In genomic region chr3:56894912-56895431, GRCh38 we compare ENCODE assay signal across 10 cellular contexts.
DNase-seq lines count a peak whose midpoint lies in the region; ATAC-seq and TF ChIP-seq lines count a peak whose summit lies in the region.
"Had no signal": no experiment of that assay in that cellular context is flagged by ENCODE, and none has a peak within 500 bp of the region (broad histone marks: within the 10 kb centered on the region; RNA-seq: fewer than 3 reads in every experiment).

No MANE protein-coding gene starts in this region.

- H4K20me1 ChIP-seq in IMR-90 (ENCODE audit: insufficient read depth, low read length), result no peaks in the 10 kb centered on the region

- H2AK5ac ChIP-seq in IMR-90 (ENCODE audit: low read depth, low read length), result no peak overlapping the region

- H2BK120ac ChIP-seq in IMR-90 (ENCODE audit: low read depth, low read length), result no peak overlapping the region

- no peak for TF ChIP-seq RAD21 in IMR-90 (IDR thresholded peaks at IDR 0.05; ENCODE audit: low read length)

- H3K4me1 ChIP-seq in IMR-90 (ENCODE audit: control insufficient read depth, insufficient read depth, low read length), result no peaks in the 10 kb centered on the region; the same call in 1 of the 2 replicates
- H3K4me1 ChIP-seq: BE2C had no signal

- 63% methylated on average over 4 of the region's 10 CpGs; no CpG with 5 or more reads in 1 of the 2 experiments for WGBS in IMR-90 (ENCODE audit: extremely low coverage in 2 of 2, insufficient read length in 1 of 2), 2 experiments

- intact Hi-C loops in IMR-90 (cut with micrococcal nuclease), result no loop called here

- peaks cover 63% of the 10 kb centered on the region for H3K4me1 Mint-ChIP-seq in activated T-cell treated with anti-CD3 and anti-CD28 coated beads, Interleukin-2, amount 50 U/mL, for 4 hours (ENCODE audit: low read depth)
- H3K4me1 Mint-ChIP-seq in stimulated activated naive CD8-positive, alpha-beta T cell treated with anti-CD3 and anti-CD28 coated beads, Interleukin-15, amount 100 ng/mL, for 72 hours, result peaks cover 83% of the 10 kb centered on the region

- H3K18ac ChIP-seq in IMR-90 (ENCODE audit: low read depth, low read length), result no peak overlapping the region

- H3K9me3 ChIP-seq in IMR-90 (ENCODE audit: control insufficient read depth, insufficient read depth, low read length), result no peaks in the 10 kb centered on the region
- H3K9me3 ChIP-seq: BE2C had no signal

- H3K4me2 ChIP-seq in IMR-90 (ENCODE audit: low read depth, low read length), result no peak overlapping the region; the same call in 1 of the 2 replicates

- H3K36me3 Mint-ChIP-seq in activated T-cell treated with anti-CD3 and anti-CD28 coated beads, Interleukin-2, amount 50 U/mL, for 4 hours (ENCODE audit: insufficient read depth), result peaks cover 6% of the 10 kb centered on the region

- peak; percentile 82 to 83 for ATAC-seq in activated T-cell treated with anti-CD3 and anti-CD28 coated beads, Interleukin-2, amount 50 U/mL, for 4 hours
- ATAC-seq in IMR-90 (ENCODE audit: low read depth) (no peak), GM21381 (IDR thresholded peaks at IDR 0.05; ENCODE audit: unreplicated experiment) (no peak)
- ATAC-seq in stimulated activated naive CD8-positive, alpha-beta T cell treated with anti-CD3 and anti-CD28 coated beads, Interleukin-15, amount 100 ng/mL, for 72 hours, result peak; percentile 94

- BruUV-seq in IMR-90 (replicated peaks; lab: Mats Ljungman, UMichigan), result no TSS peak

- no peak overlapping the region for H3K4me3 Mint-ChIP-seq in activated T-cell treated with anti-CD3 and anti-CD28 coated beads, Interleukin-2, amount 50 U/mL, for 4 hours
- peak overlapping the region; percentile 62 to 73 for H3K4me3 Mint-ChIP-seq in stimulated activated naive CD8-positive, alpha-beta T cell treated with anti-CD3 and anti-CD28 coated beads, Interleukin-15, amount 100 ng/mL, for 72 hours

- H3K9me1 ChIP-seq in IMR-90 (ENCODE audit: insufficient read depth, low read length), result no peaks in the 10 kb centered on the region

- no peak overlapping the region for H2BK5ac ChIP-seq in IMR-90 (ENCODE audit: low read depth, low read length, poor library complexity, severe bottlenecking)

- TF ChIP-seq POLR2A in IMR-90 (IDR thresholded peaks at IDR 0.05; ENCODE audit: low read depth, low read length), result no peak

- no peak for DNase-seq in activated T-cell treated with anti-CD3 and anti-CD28 coated beads, Interleukin-2, amount 50 U/mL, for 4 hours
- DNase-seq in activated T-cell treated with anti-CD3 and anti-CD28 coated beads for 4 hours (no peak), IMR-90 (peak; percentile 55), epithelial cell of esophagus (ENCODE audit: low read depth) (peak; percentile 29), NCI-H2107 (lab: John Stamatoyannopoulos, UW) (no peak), kidney glomerular epithelial cell (lab: John Stamatoyannopoulos, UW) (no peak)
- DNase-seq in stimulated activated naive CD8-positive, alpha-beta T cell treated with anti-CD3 and anti-CD28 coated beads, Interleukin-15, amount 100 ng/mL, for 72 hours, result peak in 1 of 2 donors; percentile 46
- DNase-seq: activated effector memory CD4-positive, alpha-beta T cell treated with Interleukin-2 at 50 U/mL for 16 hours; BE2C had no signal

- H3K27me3 Mint-ChIP-seq in activated T-cell treated with anti-CD3 and anti-CD28 coated beads, Interleukin-2, amount 50 U/mL, for 4 hours (ENCODE audit: low read depth), result no peaks in the 10 kb centered on the region
- H3K27me3 Mint-ChIP-seq in stimulated activated naive CD8-positive, alpha-beta T cell treated with anti-CD3 and anti-CD28 coated beads, Interleukin-15, amount 100 ng/mL, for 72 hours, result no peaks in the 10 kb centered on the region

- H3K14ac ChIP-seq in IMR-90 (replicated peaks; ENCODE audit: low read depth, low read length), result no peak overlapping the region

- no peak overlapping the region for H3K27ac Mint-ChIP-seq in stimulated activated naive CD8-positive, alpha-beta T cell treated with anti-CD3 and anti-CD28 coated beads, Interleukin-15, amount 100 ng/mL, for 72 hours

- TF ChIP-seq CTCF in IMR-90 (conservative IDR thresholded peaks at IDR 0.05; ENCODE audit: low read depth, low read length), result no peak
- no peak for TF ChIP-seq CTCF in epithelial cell of esophagus (IDR thresholded peaks at IDR 0.05; ENCODE audit: insufficient read depth, low read depth, low read length, missing control alignments)

- POLR2A ChIA-PET in IMR-90 (lab: Charles Lee; ENCODE audit: unreplicated experiment), result no interaction called here

- H3K56ac ChIP-seq in IMR-90 (ENCODE audit: extremely low read depth, insufficient read depth, low read length), result no peak overlapping the region

- no peak overlapping the region for H2BK15ac ChIP-seq in IMR-90 (ENCODE audit: low read depth, low read length)

- H2BK20ac ChIP-seq in IMR-90 (ENCODE audit: low read depth, low read length), result no peak overlapping the region

- no peak overlapping the region for H3K9ac ChIP-seq in IMR-90 (ENCODE audit: low read depth, low read length)

- no peak overlapping the region for H2AFZ ChIP-seq in IMR-90 (replicated peaks; ENCODE audit: low read length, poor library complexity)

- H2AK9ac ChIP-seq in IMR-90 (replicated peaks; ENCODE audit: low read depth, low read length, poor library complexity), result no peak overlapping the region

- no peak overlapping the region for H3K27ac ChIP-seq in IMR-90 (ENCODE audit: insufficient read depth, low read length)

- peaks cover 2% of the 10 kb centered on the region; the same call in 1 of the 2 replicates for H3K27me3 ChIP-seq in IMR-90 (ENCODE audit: control insufficient read depth, insufficient read depth, low read length)
- H3K27me3 ChIP-seq: BE2C had no signal

- dilution Hi-C loops in IMR-90 (cut with HindIII; ENCODE audit: low sequenced_read_pairs, unreplicated experiment), result no loop called here

- no peaks in the 10 kb centered on the region for H3K9me3 Mint-ChIP-seq in activated T-cell treated with anti-CD3 and anti-CD28 coated beads, Interleukin-2, amount 50 U/mL, for 4 hours
- H3K9me3 Mint-ChIP-seq in stimulated activated naive CD8-positive, alpha-beta T cell treated with anti-CD3 and anti-CD28 coated beads, Interleukin-15, amount 100 ng/mL, for 72 hours, result no peaks in the 10 kb centered on the region

- no peak overlapping the region for H4K5ac ChIP-seq in IMR-90 (ENCODE audit: low read depth, low read length)

- H3K4me3 ChIP-seq in IMR-90 (ENCODE audit: insufficient read depth, low read depth, low read length) (no peak overlapping the region), epithelial cell of esophagus (ENCODE audit: low read length) (no peak overlapping the region)

- CTCF ChIA-PET in IMR-90 (lab: Yijun Ruan, JAX), result no interaction called here

- H3K36me3 ChIP-seq in IMR-90 (ENCODE audit: control insufficient read depth, insufficient read depth, low read length), result no peaks in the 10 kb centered on the region
- H3K36me3 ChIP-seq: BE2C had no signal

- no peak overlapping the region for H4K91ac ChIP-seq in IMR-90 (ENCODE audit: insufficient read depth, low read depth, low read length)

- in situ Hi-C loops in IMR-90 (cut with MboI; ENCODE audit: low sequenced_read_pairs), result no loop called here

- H3K4ac ChIP-seq in IMR-90 (ENCODE audit: low read depth, low read length), result no peak overlapping the region

- no peak overlapping the region for H3K23ac ChIP-seq in IMR-90 (ENCODE audit: low read depth, low read length)

- H3K79me1 ChIP-seq in IMR-90 (ENCODE audit: low read depth in 1 of 2, low read length in 2 of 2), result no peaks in the 10 kb centered on the region

- no peak overlapping the region for H4K8ac ChIP-seq in IMR-90 (ENCODE audit: low read depth in 2 of 2, low read length in 2 of 2)

TF ChIP-seq in IMR-90, 13 proteins besides CTCF, POLR2A, EP300 and RAD21:
- TF ChIP-seq RFX5 (IDR thresholded peaks at IDR 0.05; ENCODE audit: low read depth, low read length), result no peak
- TF ChIP-seq MAZ (IDR thresholded peaks at IDR 0.05; ENCODE audit: borderline replicate concordance, low read depth, low read length), result no peak
- no peak for TF ChIP-seq CHD1 (IDR thresholded peaks at IDR 0.05; ENCODE audit: low read depth, low read length)
- TF ChIP-seq CEBPB (IDR thresholded peaks at IDR 0.05; ENCODE audit: low read depth, low read length), result no peak
- TF ChIP-seq MXI1 (IDR thresholded peaks at IDR 0.05; ENCODE audit: borderline replicate concordance, low read depth, low read length), result no peak
- no peak for TF ChIP-seq BHLHE40 (IDR thresholded peaks at IDR 0.05; ENCODE audit: low read depth, low read length)
- no peak for TF ChIP-seq ELK1 (IDR thresholded peaks at IDR 0.05; ENCODE audit: borderline replicate concordance, low read depth, low read length)
- TF ChIP-seq RCOR1 (IDR thresholded peaks at IDR 0.05; ENCODE audit: insufficient replicate concordance, low read length), result no peak
- no peak for TF ChIP-seq NFE2L2 (IDR thresholded peaks at IDR 0.05; ENCODE audit: low read depth, low read length)
- TF ChIP-seq MAFK (IDR thresholded peaks at IDR 0.05; ENCODE audit: low read depth, low read length), result no peak
- no peak for TF ChIP-seq SMC3 (IDR thresholded peaks at IDR 0.05; ENCODE audit: low read depth, low read length)
- TF ChIP-seq USF2 (IDR thresholded peaks at IDR 0.05; ENCODE audit: low read depth, low read length), result no peak
- TF ChIP-seq FOS (IDR thresholded peaks at IDR 0.05; ENCODE audit: low read depth, low read length), result no peak

Comparison
In these comparisons a context has a peak if more than half of its experiments do, and no peak if none do; other contexts are left out.
1. ATAC-seq: peak in activated T-cell treated with anti-CD3 and anti-CD28 coated beads, Interleukin-2, amount 50 U/mL, for 4 hours (2 of 2) and stimulated activated naive CD8-positive, alpha-beta T cell treated with anti-CD3 and anti-CD28 coated beads, Interleukin-15, amount 100 ng/mL, for 72 hours (single experiment); none in IMR-90 (single experiment) and GM21381 (single experiment).
2. DNase-seq: peak in IMR-90 (single experiment) and epithelial cell of esophagus (single experiment); none in activated T-cell treated with anti-CD3 and anti-CD28 coated beads, Interleukin-2, amount 50 U/mL, for 4 hours (single experiment), activated T-cell treated with anti-CD3 and anti-CD28 coated beads for 4 hours (single experiment), NCI-H2107 (single experiment) and kidney glomerular epithelial cell (single experiment).